21 cellular contexts compared by ENCODE assay signal in genomic region chr4:182575225-182575624, GRCh38.
"Had no signal": no experiment of that assay in that cellular context is flagged by ENCODE, and none has a peak within 500 bp of the region (broad histone marks: within the 10 kb centered on the region; RNA-seq: fewer than 3 reads in every experiment).

No MANE protein-coding gene starts in this region.

- H3K4me1 ChIP-seq: heart left ventricle, right atrium auricular region, tibial nerve had no signal

- ATAC-seq: activated naive CD8-positive, alpha-beta T cell treated with anti-CD3 and anti-CD28 coated beads, Interleukin-2, amount 50 U/mL, for 24 hours; activated T-helper 17 cell treated with anti-CD3 and anti-CD28 coated beads, Interleukin-2, amount 50 U/mL, for 72 hours; heart left ventricle; left lobe of liver; naive thymus-derived CD4-positive, alpha-beta T cell; T-cell had no signal

- H3K36me3 Mint-ChIP-seq: naive thymus-derived CD4-positive, alpha-beta T cell; T-cell had no signal

- H3K4me3 ChIP-seq: cardiac muscle cell, right atrium auricular region had no signal

- H3K9me3 Mint-ChIP-seq: activated naive CD4-positive, alpha-beta T cell treated with anti-CD3 and anti-CD28 coated beads for 36 hours; activated naive CD8-positive, alpha-beta T cell treated with anti-CD3 and anti-CD28 coated beads, Interleukin-2, amount 50 U/mL, for 24 hours; activated T-helper 17 cell treated with anti-CD3 and anti-CD28 coated beads, Interleukin-2, amount 50 U/mL, for 72 hours; naive thymus-derived CD4-positive, alpha-beta T cell; T-cell had no signal

- H3K27ac ChIP-seq: cardiac muscle cell, heart left ventricle, right atrium auricular region, tibial nerve had no signal

- H3K4me1 Mint-ChIP-seq: activated naive CD8-positive, alpha-beta T cell treated with anti-CD3 and anti-CD28 coated beads, Interleukin-2, amount 50 U/mL, for 24 hours; activated T-helper 17 cell treated with anti-CD3 and anti-CD28 coated beads, Interleukin-2, amount 50 U/mL, for 72 hours; naive thymus-derived CD4-positive, alpha-beta T cell; T-cell had no signal

- H3K36me3 ChIP-seq: cardiac muscle cell, heart left ventricle, right atrium auricular region, tibial nerve had no signal

- H3K9me3 ChIP-seq: heart left ventricle, right atrium auricular region, tibial nerve had no signal

- DNase-seq: activated CD4-positive, alpha-beta T cell treated with anti-CD3 and anti-CD28 coated beads, Interleukin-2, amount 50 U/mL, for 48 hours; activated naive CD4-positive, alpha-beta T cell treated with anti-CD3 and anti-CD28 coated beads for 36 hours; activated naive CD8-positive, alpha-beta T cell treated with anti-CD3 and anti-CD28 coated beads, Interleukin-2, amount 50 U/mL, for 24 hours; effector CD4-positive, alpha-beta T cell; heart left ventricle; islet precursor cell; mammary epithelial cell; naive thymus-derived CD4-positive, alpha-beta T cell; occipital lobe; stimulated activated CD4-positive, alpha-beta T cell treated with anti-CD3 and anti-CD28 coated beads, Interleukin-4, amount 100 ng/mL, for 4 hours; stimulated activated CD8-positive, alpha-beta memory T cell treated with anti-CD3 and anti-CD28 coated beads, Interleukin-4, amount 100 ng/mL, for 48 hours; stimulated activated naive CD4-positive, alpha-beta T cell treated with Interleukin-2 at 50 U/mL for 16 hours; substantia nigra; T-cell; T-helper 9 cell had no signal

- H3K27ac Mint-ChIP-seq: activated naive CD4-positive, alpha-beta T cell treated with anti-CD3 and anti-CD28 coated beads for 36 hours; activated naive CD8-positive, alpha-beta T cell treated with anti-CD3 and anti-CD28 coated beads, Interleukin-2, amount 50 U/mL, for 24 hours; activated T-helper 17 cell treated with anti-CD3 and anti-CD28 coated beads, Interleukin-2, amount 50 U/mL, for 72 hours; naive thymus-derived CD4-positive, alpha-beta T cell; T-cell had no signal

- H3K4me3 Mint-ChIP-seq: activated naive CD4-positive, alpha-beta T cell treated with anti-CD3 and anti-CD28 coated beads for 36 hours; activated naive CD8-positive, alpha-beta T cell treated with anti-CD3 and anti-CD28 coated beads, Interleukin-2, amount 50 U/mL, for 24 hours; activated T-helper 17 cell treated with anti-CD3 and anti-CD28 coated beads, Interleukin-2, amount 50 U/mL, for 72 hours; naive thymus-derived CD4-positive, alpha-beta T cell; T-cell had no signal

- H3K27me3 Mint-ChIP-seq: progenitor cell of endocrine pancreas had no signal

- H3K27me3 ChIP-seq: cardiac muscle cell, heart left ventricle, right atrium auricular region, tibial nerve had no signal
